Comparison of ENCODE assay signal across 20 cellular contexts in the genomic region with DNA sequence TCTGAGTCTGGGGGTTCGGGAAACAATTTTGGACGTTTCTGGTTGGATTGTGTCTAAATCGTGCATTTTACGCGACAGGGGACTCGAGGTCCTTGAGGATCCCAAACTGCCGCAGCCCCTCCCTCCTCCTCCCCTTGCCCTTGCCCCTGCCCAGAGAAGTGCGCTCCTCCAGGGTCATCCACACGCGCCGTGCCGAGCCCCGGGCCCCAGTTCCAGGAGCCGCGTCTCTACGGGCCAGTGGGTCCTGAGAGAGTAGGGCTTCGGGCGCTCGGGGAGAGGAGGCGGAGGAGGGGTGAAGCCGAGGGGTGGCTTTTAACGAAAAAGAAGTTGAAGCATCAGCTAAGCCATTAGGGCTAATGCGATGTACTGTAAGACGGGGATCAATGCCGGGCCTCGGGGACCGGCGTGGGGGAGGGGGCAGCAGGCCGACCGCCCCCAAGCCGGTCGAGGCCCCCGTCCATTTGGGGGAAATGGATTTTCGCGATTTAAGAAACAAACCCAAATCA. TPM values are rescaled to one million over a fixed set of nuclear protein-coding genes. Genes with fewer than 3 reads are reported as not detected.
DNase-seq lines count a peak whose midpoint lies in the region; ATAC-seq, FAIRE-seq and TF ChIP-seq lines count a peak whose summit lies in the region.
"Had no signal": no experiment of that assay in that cellular context is flagged by ENCODE, and none has a peak within 500 bp of the region (broad histone marks: within the 10 kb centered on the region; RNA-seq: fewer than 3 reads in every experiment).

No MANE protein-coding gene starts in this region.

- POLR2A ChIA-PET in endothelial cell of umbilical vein (lab: Charles Lee), result no interaction called here

- H3K4me2 ChIP-seq in endothelial cell of umbilical vein (ENCODE audit: insufficient read depth, low read length), result no peak overlapping the region

- no peak for FAIRE-seq in endothelial cell of umbilical vein (lab: Jason Lieb, UNC)
- FAIRE-seq: GM12878 had no signal

- peaks cover 25% of the 10 kb centered on the region for H3K4me1 Mint-ChIP-seq in stimulated activated naive CD8-positive, alpha-beta T cell treated with anti-CD3 and anti-CD28 coated beads, Interleukin-15, amount 100 ng/mL, for 72 hours
- H3K4me1 Mint-ChIP-seq in nephron (peaks cover 22% of the 10 kb centered on the region), HFFc6 (ENCODE audit: low read depth) (0 out of 2 replicates have a peak, but pooled peaks cover 7% of the 10 kb centered on the region)

- H3K36me3 ChIP-seq in endothelial cell of umbilical vein (ENCODE audit: control insufficient read depth in 2 of 2, extremely low read depth in 1 of 2, insufficient read depth in 2 of 2, low read length in 2 of 2), result no peaks in the 10 kb centered on the region
- H3K36me3 ChIP-seq: prostate gland had no signal

- no peak for TF ChIP-seq POLR2A in endothelial cell of umbilical vein (IDR thresholded peaks at IDR 0.05; ENCODE audit: low read depth, low read length)

- H3K36me3 Mint-ChIP-seq in nephron (ENCODE audit: low read depth) (no peaks in the 10 kb centered on the region), HFFc6 (ENCODE audit: low read depth) (no peaks in the 10 kb centered on the region)

- TF ChIP-seq CTCF in endothelial cell of umbilical vein (IDR thresholded peaks at IDR 0.05; ENCODE audit: extremely low read depth in 1 of 2, insufficient read depth in 1 of 2, low read depth in 1 of 2, low read length in 2 of 2) (no peak), nephron (IDR thresholded peaks at IDR 0.05; ENCODE audit: unreplicated experiment in 3 of 3) (no peak), HFFc6 (IDR thresholded peaks at IDR 0.05) (no peak)

- H3K79me2 ChIP-seq in endothelial cell of umbilical vein (ENCODE audit: control insufficient read depth, insufficient read depth, low read length), result no peaks in the 10 kb centered on the region

- intact Hi-C loops in endothelial cell of umbilical vein (cut with micrococcal nuclease), result no loop called here

- H3K9me1 ChIP-seq in endothelial cell of umbilical vein (replicated peaks; ENCODE audit: control insufficient read depth, extremely low read depth, insufficient read depth, low read length), result no peaks in the 10 kb centered on the region

- no peak for DNase-seq in stimulated activated naive CD8-positive, alpha-beta T cell treated with anti-CD3 and anti-CD28 coated beads, Interleukin-15, amount 100 ng/mL, for 72 hours
- no peak for DNase-seq in stimulated activated naive CD8-positive, alpha-beta T cell treated with anti-CD3 and anti-CD28 coated beads, Interleukin-15, Interleukin-2, amounts not matched to agents 100 U/mL and 50 U/mL, for 24 hours
- no peak for DNase-seq in endothelial cell of umbilical vein (ENCODE audit: low read depth, low spot score)
- no peak for DNase-seq in HFFc6
- no peak for DNase-seq in GM19240 (ENCODE audit: insufficient read length, low spot score)
- no peak for DNase-seq in GM03348 (ENCODE audit: low spot score)
- DNase-seq: activated CD8-positive, alpha-beta memory T cell treated with anti-CD3 and anti-CD28 coated beads, Interleukin-2, amount 50 U/mL, for 4 hours; Calu3; HCEC 1CT; NCI-H446; stimulated activated naive CD4-positive, alpha-beta T cell treated with Interleukin-2 at 50 U/mL for 16 hours had no signal

- peaks cover 70 to 82% of the 10 kb centered on the region in 2 experiments for H3K27me3 ChIP-seq in endothelial cell of umbilical vein (ENCODE audit: control insufficient read depth in 2 of 2, insufficient read depth in 2 of 2, low read length in 2 of 2)

- H3K27ac ChIP-seq in endothelial cell of umbilical vein (ENCODE audit: insufficient read depth, low read depth, low read length), result no peak overlapping the region
- H3K27ac ChIP-seq: prostate gland had no signal

- H4K20me1 ChIP-seq in endothelial cell of umbilical vein (replicated peaks; ENCODE audit: control insufficient read depth, extremely low read depth, insufficient read depth, low read length), result no peaks in the 10 kb centered on the region

- dilution Hi-C loops in endothelial cell of umbilical vein (cut with MboI; ENCODE audit: extremely low pct_ligation_motif_present, low sequenced_read_pairs), result no loop called here

- peaks cover 86% of the 10 kb centered on the region for H3K27me3 Mint-ChIP-seq in stimulated activated naive CD8-positive, alpha-beta T cell treated with anti-CD3 and anti-CD28 coated beads, Interleukin-15, amount 100 ng/mL, for 72 hours
- H3K27me3 Mint-ChIP-seq in nephron (ENCODE audit: low read depth), result peaks cover 94% of the 10 kb centered on the region
- H3K27me3 Mint-ChIP-seq in HFFc6 (ENCODE audit: insufficient read depth), result peaks cover 52% of the 10 kb centered on the region

- BruUV-seq in endothelial cell of umbilical vein (replicated peaks; lab: Mats Ljungman, UMichigan), result no TSS peak

- no peak overlapping the region for H3K27ac Mint-ChIP-seq in stimulated activated naive CD8-positive, alpha-beta T cell treated with anti-CD3 and anti-CD28 coated beads, Interleukin-15, amount 100 ng/mL, for 72 hours
- H3K27ac Mint-ChIP-seq in nephron, result no peak overlapping the region
- H3K27ac Mint-ChIP-seq in HFFc6, result no peak overlapping the region
- H3K27ac Mint-ChIP-seq: activated naive CD4-positive, alpha-beta T cell treated with anti-CD3 and anti-CD28 coated beads for 36 hours had no signal

- H3K4me3 ChIP-seq in endothelial cell of umbilical vein (replicated peaks in 1 of 3; ENCODE audit: insufficient read depth in 1 of 3, low read depth in 1 of 3, low read length in 3 of 3), result no peak overlapping the region
- H3K4me3 ChIP-seq: GM12878 had no signal

- CTCF ChIA-PET in endothelial cell of umbilical vein (lab: Charles Lee), result no interaction called here

- H3K9me3 ChIP-seq in endothelial cell of umbilical vein (replicated peaks; ENCODE audit: control insufficient read depth, insufficient read depth, low read length), result no peaks in the 10 kb centered on the region
- H3K9me3 ChIP-seq: prostate gland had no signal

- H3K9me3 Mint-ChIP-seq in stimulated activated naive CD8-positive, alpha-beta T cell treated with anti-CD3 and anti-CD28 coated beads, Interleukin-15, amount 100 ng/mL, for 72 hours, result no peaks in the 10 kb centered on the region
- H3K9me3 Mint-ChIP-seq in nephron (peaks cover 5% of the 10 kb centered on the region), HFFc6 (peaks cover 1% of the 10 kb centered on the region; the same call in 1 of the 2 replicates)

- ATAC-seq in stimulated activated naive CD8-positive, alpha-beta T cell treated with anti-CD3 and anti-CD28 coated beads, Interleukin-15, amount 100 ng/mL, for 72 hours, result no peak
- ATAC-seq in stimulated activated naive CD8-positive, alpha-beta T cell treated with anti-CD3 and anti-CD28 coated beads, Interleukin-15, Interleukin-2, amounts not matched to agents 100 U/mL and 50 U/mL, for 24 hours, result no peak
- ATAC-seq in GM18498 (IDR thresholded peaks at IDR 0.05; ENCODE audit: unreplicated experiment), result no peak
- ATAC-seq: GM12878, left lobe of liver had no signal

- peak overlapping the region; percentile 45 to 53 for H3K4me3 Mint-ChIP-seq in stimulated activated naive CD8-positive, alpha-beta T cell treated with anti-CD3 and anti-CD28 coated beads, Interleukin-15, amount 100 ng/mL, for 72 hours
- peak overlapping the region in 2 of 3 experiments; percentile 43 to 69 for H3K4me3 Mint-ChIP-seq in nephron
- H3K4me3 Mint-ChIP-seq in HFFc6, result no peak overlapping the region
- H3K4me3 Mint-ChIP-seq: activated naive CD4-positive, alpha-beta T cell treated with anti-CD3 and anti-CD28 coated beads for 36 hours had no signal

- H3K9ac ChIP-seq in endothelial cell of umbilical vein (replicated peaks; ENCODE audit: extremely low read depth, insufficient read depth, low read length), result no peak overlapping the region

- H2AFZ ChIP-seq in endothelial cell of umbilical vein (ENCODE audit: low read depth, low read length), result no peak overlapping the region

- no peaks in the 10 kb centered on the region for H3K4me1 ChIP-seq in endothelial cell of umbilical vein (ENCODE audit: control insufficient read depth, extremely low read depth, insufficient read depth, low read length)
- H3K4me1 ChIP-seq: prostate gland had no signal

TF ChIP-seq in endothelial cell of umbilical vein, 7 proteins besides CTCF, POLR2A, EP300 and RAD21:
- TF ChIP-seq EZH2 (IDR thresholded peaks at IDR 0.05; ENCODE audit: borderline replicate concordance, low read depth, low read length, severe bottlenecking) (peak; percentile 69), GATA2 (IDR thresholded peaks at IDR 0.05; ENCODE audit: insufficient read depth, insufficient read length, low read depth, low read length) (no peak)

RNA-seq across cellular contexts. Expression of gene HMX1, which starts 13.9 kb away (rescaled TPM):
- total RNA-seq in endothelial cell of umbilical vein, result not detected in 2 replicates
- polyA plus RNA-seq in endothelial cell of umbilical vein, result not detected in 2 replicates
- not detected in 2 replicates for polyA plus RNA-seq in endothelial cell of umbilical vein (2011; cell fraction: cytosol; rRNA removed)
- not detected in 2 replicates for polyA plus RNA-seq in endothelial cell of umbilical vein (2011; cell fraction: nucleus; rRNA removed)
- not detected in 2 replicates for polyA plus RNA-seq in endothelial cell of umbilical vein (2012)
- not detected in 2 replicates for polyA minus RNA-seq in endothelial cell of umbilical vein
- polyA minus RNA-seq in endothelial cell of umbilical vein (2011; cell fraction: cytosol; rRNA and poly(A)+ RNA removed), result not detected
- not detected in 2 replicates for polyA minus RNA-seq in endothelial cell of umbilical vein (2011; cell fraction: nucleus; rRNA and poly(A)+ RNA removed)
- total RNA-seq in HFFc6 (2021; fragmentation: NEBNext Ultra II Directional; extraction: Animal tissue kit (Norgen Biotek cat#: 25700)), result not detected
- total RNA-seq: activated naive CD4-positive, alpha-beta T cell treated with anti-CD3 and anti-CD28 coated beads for 36 hours; Calu3; fibroblast of lung; G401; GM12878; left lobe of liver; myocyte had no signal
- polyA plus RNA-seq: fibroblast of lung, GM12878 had no signal
